ENCODE assay signal across 8 cellular contexts in the genomic region with DNA sequence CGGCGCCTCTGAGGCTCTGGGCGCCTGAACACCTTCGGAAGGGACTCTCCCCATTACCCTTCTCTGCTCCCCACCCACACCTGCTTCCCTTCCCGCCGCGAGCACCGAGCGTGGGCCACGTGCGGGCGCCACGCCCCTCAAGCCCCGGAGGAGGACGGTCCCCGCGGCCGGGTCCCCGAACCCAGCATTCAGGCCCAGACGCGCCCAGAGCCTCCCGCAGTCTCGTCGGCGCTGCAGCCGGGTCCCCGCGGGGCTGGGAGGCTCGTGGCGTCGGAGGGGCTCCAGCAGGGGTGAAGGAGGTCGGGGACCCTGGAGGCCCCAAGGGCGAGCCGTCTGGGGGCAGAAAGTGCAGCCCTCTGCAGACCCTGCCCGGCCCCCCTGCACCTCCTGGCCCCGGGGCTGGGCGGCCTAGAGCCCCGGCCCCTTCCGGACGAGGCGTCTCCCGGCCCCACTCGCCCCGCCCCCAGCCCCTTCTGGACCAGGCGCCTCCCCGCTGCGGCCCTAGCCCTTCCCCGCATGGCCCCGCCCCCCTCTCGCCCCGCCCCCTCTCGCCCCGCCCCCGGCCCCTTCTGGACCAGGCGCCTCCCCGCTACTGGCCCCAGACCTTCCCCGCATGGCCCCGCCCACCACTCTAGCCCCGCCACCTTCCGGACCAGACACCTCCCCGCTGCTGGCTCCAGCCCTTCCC. TPM values are rescaled to one million over a fixed set of nuclear protein-coding genes. Genes with fewer than 3 reads are reported as not detected.
DNase-seq lines count a peak whose midpoint lies in the region; ATAC-seq, FAIRE-seq and TF ChIP-seq lines count a peak whose summit lies in the region.

No MANE protein-coding gene starts in this region.

- DNase-seq in AG04449 (ENCODE audit: low read depth, low spot score) = no peak
- peak; percentile 28 for DNase-seq in RCC 7860 (ENCODE audit: low spot score)
- DNase-seq in activated T-helper 1 cell treated with anti-CD3 and anti-CD28 coated beads, Interleukin-2, amount 50 U/mL, for 16 hours (ENCODE audit: low read depth in 1 of 2, low spot score in 1 of 2) = peak; percentile 69 to 79
- DNase-seq in fibroblast of pulmonary artery (ENCODE audit: low read depth) = peak; percentile 82
- DNase-seq in neural crest cell (ENCODE audit: low read depth, low spot score) = peak; percentile 87
- peak; percentile 95 for DNase-seq in stomach

- 1 to 4% (median 1%) methylated on average over 9 to 60 of the region's 61 CpGs for WGBS in stomach, 5 donors

- H3K36me3 ChIP-seq in stomach = no peaks in the 10 kb centered on the region

- H3K4me3 ChIP-seq in AG04449 (ENCODE audit: low read depth, low read length) (peak overlapping the region; percentile 62), fibroblast of pulmonary artery (replicated peaks; ENCODE audit: low read depth, low read length) (peak overlapping the region; percentile 61), stomach (peak overlapping the region; percentile 62 to 91 (median 78))

- H3K4me3 Mint-ChIP-seq in neural crest cell = peak overlapping the region; percentile 66

- H3K36me3 Mint-ChIP-seq in neural crest cell (ENCODE audit: low read depth) = no peaks in the 10 kb centered on the region

- H3K4me1 Mint-ChIP-seq in neural crest cell = peaks cover 11% of the 10 kb centered on the region

- POLR2A ChIA-PET in AG04449 (lab: Yijun Ruan, JAX) = no interaction called here

- peaks cover 29 to 56% (median 55%) of the 10 kb centered on the region in 4 donors for H3K4me1 ChIP-seq in stomach

- no peak for TF ChIP-seq EP300 in stomach (IDR thresholded peaks at IDR 0.05)

- no peak for FAIRE-seq in RCC 7860 (lab: Jason Lieb, UNC)

- H3K27me3 Mint-ChIP-seq in neural crest cell (ENCODE audit: low read depth) = no peaks in the 10 kb centered on the region

- H3K27ac Mint-ChIP-seq in neural crest cell (ENCODE audit: unreplicated experiment) = no peak overlapping the region

- no peak for TF ChIP-seq POLR2A in stomach (IDR thresholded peaks at IDR 0.05)

- H3K9me3 Mint-ChIP-seq in neural crest cell = no peaks in the 10 kb centered on the region

- CTCF ChIA-PET in AG04449 (lab: Yijun Ruan, JAX) = interaction anchor here (1.0 kb wide), 1 partner anchor 153 kb away, joined by 3 read pairs; no protein-coding TSS in a partner anchor

- ATAC-seq in GM19023 (IDR thresholded peaks at IDR 0.05; ENCODE audit: unreplicated experiment) = peak; percentile 47
- peak; percentile 67 for ATAC-seq in HG03460 (IDR thresholded peaks at IDR 0.05; ENCODE audit: unreplicated experiment)

- peaks cover 0 to 26% (median 0%) of the 10 kb centered on the region in 3 donors for H3K27me3 ChIP-seq in stomach

- no peaks in the 10 kb centered on the region for H3K9me3 ChIP-seq in stomach

- H3K27ac ChIP-seq in stomach = peak overlapping the region in 4 of 5 donors; percentile 70 to 88 (median 76)

- TF ChIP-seq CTCF in AG04449 (IDR thresholded peaks at IDR 0.05; ENCODE audit: insufficient read depth, low read length, missing control alignments) (no peak), fibroblast of pulmonary artery (IDR thresholded peaks at IDR 0.05; ENCODE audit: low read length, missing control alignments) (no peak), neural crest cell (conservative IDR thresholded peaks at IDR 0.05) (no peak), stomach (IDR thresholded peaks at IDR 0.05) (no peak)

- intact Hi-C loops in stomach (cut with DNase I; ENCODE audit: low total_unique reads) = no loop called here

RNA-seq across cellular contexts. Expression of gene SMIM1, which starts 0.4 kb away (rescaled TPM):
- total RNA-seq in neural crest cell (3.8 and 4.7 TPM in 2 replicates), stomach (not detected)
- polyA plus RNA-seq in stomach = 10 to 100 TPM in 2 of 3 donors, 1 to 10 TPM in 1; 7.3 to 26.5 (median 12.5) TPM

RNA-seq across cellular contexts. Expression of gene CCDC27, which starts 19.9 kb away (rescaled TPM):
- not detected in 2 replicates for total RNA-seq in neural crest cell
- not detected for total RNA-seq in stomach
- not detected for polyA plus RNA-seq in stomach

RNA-seq across cellular contexts. Expression of gene LRRC47, which starts 24.1 kb away (rescaled TPM):
- total RNA-seq in neural crest cell (57.9 and 59.6 TPM in 2 replicates), stomach (100 to 1,000 TPM in 1 of 5 donors, 10 to 100 TPM in 4; 19.8 to 212 (median 49.0) TPM)
- polyA plus RNA-seq in stomach = 10 to 100 TPM; 12.0 to 22.9 (median 18.5) TPM
